Comparison of ENCODE assay signal across 1 cellular context in the genomic region with DNA sequence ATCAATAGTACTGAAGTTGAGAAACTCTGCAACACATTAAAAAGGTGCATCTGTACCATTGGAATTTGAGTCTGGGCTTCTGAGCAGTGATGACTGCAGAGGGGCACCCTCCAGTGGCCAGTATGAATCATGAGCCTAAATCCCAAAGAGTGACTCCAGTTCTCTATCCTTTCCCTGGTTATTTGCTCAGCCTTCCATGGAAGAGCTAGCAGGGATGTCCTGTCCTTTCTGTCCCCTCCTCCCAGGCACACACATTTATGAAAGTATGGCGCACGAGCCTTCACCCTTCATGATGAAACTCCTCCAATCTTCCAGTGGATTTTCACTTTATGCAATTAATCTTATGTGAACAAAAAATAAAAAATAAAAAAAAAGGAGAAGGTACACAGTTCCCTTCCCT.
TF ChIP-seq lines count a peak whose summit lies in the region.

No MANE protein-coding gene starts in this region.

TF ChIP-seq in WTC11, 78 proteins besides CTCF, POLR2A, EP300 and RAD21 (continued from another document):
- TF ChIP-seq, protein P1, sequence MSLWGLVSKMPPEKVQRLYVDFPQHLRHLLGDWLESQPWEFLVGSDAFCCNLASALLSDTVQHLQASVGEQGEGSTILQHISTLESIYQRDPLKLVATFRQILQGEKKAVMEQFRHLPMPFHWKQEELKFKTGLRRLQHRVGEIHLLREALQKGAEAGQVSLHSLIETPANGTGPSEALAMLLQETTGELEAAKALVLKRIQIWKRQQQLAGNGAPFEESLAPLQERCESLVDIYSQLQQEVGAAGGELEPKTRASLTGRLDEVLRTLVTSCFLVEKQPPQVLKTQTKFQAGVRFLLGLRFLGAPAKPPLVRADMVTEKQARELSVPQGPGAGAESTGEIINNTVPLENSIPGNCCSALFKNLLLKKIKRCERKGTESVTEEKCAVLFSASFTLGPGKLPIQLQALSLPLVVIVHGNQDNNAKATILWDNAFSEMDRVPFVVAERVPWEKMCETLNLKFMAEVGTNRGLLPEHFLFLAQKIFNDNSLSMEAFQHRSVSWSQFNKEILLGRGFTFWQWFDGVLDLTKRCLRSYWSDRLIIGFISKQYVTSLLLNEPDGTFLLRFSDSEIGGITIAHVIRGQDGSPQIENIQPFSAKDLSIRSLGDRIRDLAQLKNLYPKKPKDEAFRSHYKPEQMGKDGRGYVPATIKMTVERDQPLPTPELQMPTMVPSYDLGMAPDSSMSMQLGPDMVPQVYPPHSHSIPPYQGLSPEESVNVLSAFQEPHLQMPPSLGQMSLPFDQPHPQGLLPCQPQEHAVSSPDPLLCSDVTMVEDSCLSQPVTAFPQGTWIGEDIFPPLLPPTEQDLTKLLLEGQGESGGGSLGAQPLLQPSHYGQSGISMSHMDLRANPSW (CRISPR knock-in tag; conservative IDR thresholded peaks at IDR 0.05; ENCODE audit: low read depth) = no peak
- TF ChIP-seq, protein P2, sequence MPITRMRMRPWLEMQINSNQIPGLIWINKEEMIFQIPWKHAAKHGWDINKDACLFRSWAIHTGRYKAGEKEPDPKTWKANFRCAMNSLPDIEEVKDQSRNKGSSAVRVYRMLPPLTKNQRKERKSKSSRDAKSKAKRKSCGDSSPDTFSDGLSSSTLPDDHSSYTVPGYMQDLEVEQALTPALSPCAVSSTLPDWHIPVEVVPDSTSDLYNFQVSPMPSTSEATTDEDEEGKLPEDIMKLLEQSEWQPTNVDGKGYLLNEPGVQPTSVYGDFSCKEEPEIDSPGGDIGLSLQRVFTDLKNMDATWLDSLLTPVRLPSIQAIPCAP (CRISPR knock-in tag; IDR thresholded peaks at IDR 0.05) = no peak
- TF ChIP-seq ZNF121 (CRISPR knock-in tag; IDR thresholded peaks at IDR 0.05) (no peak), SMAD4 (CRISPR knock-in tag; IDR thresholded peaks at IDR 0.05) (no peak)
- TF ChIP-seq, protein P3, sequence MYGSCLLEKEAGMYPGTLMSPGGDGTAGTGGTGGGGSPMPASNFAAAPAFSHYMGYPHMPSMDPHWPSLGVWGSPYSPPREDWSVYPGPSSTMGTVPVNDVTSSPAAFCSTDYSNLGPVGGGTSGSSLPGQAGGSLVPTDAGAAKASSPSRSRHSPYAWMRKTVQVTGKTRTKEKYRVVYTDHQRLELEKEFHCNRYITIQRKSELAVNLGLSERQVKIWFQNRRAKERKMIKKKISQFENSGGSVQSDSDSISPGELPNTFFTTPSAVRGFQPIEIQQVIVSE (CRISPR knock-in tag; IDR thresholded peaks at IDR 0.05; ENCODE audit: borderline replicate concordance) = no peak
